In the genomic region with DNA sequence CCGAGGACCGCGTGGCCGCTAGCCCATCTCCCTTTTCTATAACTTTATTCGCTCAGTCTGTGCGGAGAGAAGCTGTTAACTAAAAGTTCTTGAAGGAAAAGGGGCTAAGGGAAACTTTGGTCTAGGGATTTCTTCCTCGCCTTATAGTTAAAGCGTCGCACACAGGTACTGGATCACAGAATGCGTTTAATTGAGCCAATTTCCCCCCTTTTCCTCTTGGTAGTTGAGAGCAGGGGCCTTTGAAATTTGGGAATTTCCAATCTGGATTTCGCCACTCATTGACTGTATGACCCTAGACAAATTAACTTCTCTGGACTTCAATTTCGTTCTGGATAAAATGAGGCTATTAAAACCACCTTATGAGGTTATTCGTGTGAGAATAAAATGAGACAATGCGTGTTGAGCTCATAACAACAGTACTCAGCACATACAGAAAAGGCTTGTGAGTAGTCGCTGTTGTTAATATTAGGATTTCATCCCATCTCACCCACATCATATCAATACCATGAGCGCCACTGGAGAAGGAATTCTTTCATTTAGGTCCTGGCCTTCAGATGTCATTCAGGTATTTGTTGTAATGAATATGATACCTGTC, we compare ENCODE assay signal across 1 cellular context.
TF ChIP-seq lines count a peak whose summit lies in the region.

No MANE protein-coding gene starts in this region.

TF ChIP-seq in GM12878, 131 proteins besides CTCF, POLR2A, EP300 and RAD21 (continued from another document):
- TF ChIP-seq SMAD1 (IDR thresholded peaks at IDR 0.05; ENCODE audit: low read depth, partially characterized antibody) = peak; percentile 4
